15 cellular contexts compared by ENCODE assay signal in genomic region chr2:14420851-14421250, GRCh38.
A peak's percentile ranks its signal among the peaks of the same experiment; 100 is the strongest.
DNase-seq lines count a peak whose midpoint lies in the region; ATAC-seq and TF ChIP-seq lines count a peak whose summit lies in the region.
"Had no signal": no experiment of that assay in that cellular context is flagged by ENCODE, and none has a peak within 500 bp of the region (broad histone marks: within the 10 kb centered on the region; RNA-seq: fewer than 3 reads in every experiment).

No MANE protein-coding gene starts in this region.

- no peaks in the 10 kb centered on the region for H4K20me1 ChIP-seq in mammary epithelial cell (ENCODE audit: insufficient read depth, low read length)

- CTCF ChIA-PET in mammary epithelial cell (lab: Charles Lee; ENCODE audit: low non-redundant PET): no interaction called here

- no peaks in the 10 kb centered on the region for H3K27me3 ChIP-seq in mammary epithelial cell (ENCODE audit: insufficient read depth, low read length)

- DNase-seq in mammary epithelial cell (peak; percentile 64), renal cortical epithelial cell (ENCODE audit: low read depth) (peak; percentile 45), GF-D8 (lab: John Stamatoyannopoulos, UW) (no peak), D341Med (ENCODE audit: low spot score) (no peak)
- DNase-seq: activated CD4-positive, alpha-beta memory T cell treated with anti-CD3 and anti-CD28 coated beads for 36 hours; glutamatergic neuron; KBM-7; NCI-H69; Right ventricle myocardium superior; T-helper 9 cell had no signal

- peaks cover 12% of the 10 kb centered on the region for H3K4me1 ChIP-seq in mammary epithelial cell (ENCODE audit: insufficient read depth, low read length)

- no peaks in the 10 kb centered on the region for H3K79me2 ChIP-seq in mammary epithelial cell (ENCODE audit: insufficient read depth, low read length)

- no peak overlapping the region for H3K9ac ChIP-seq in mammary epithelial cell (ENCODE audit: insufficient read depth, low read length)

- no peak for TF ChIP-seq CTCF in mammary epithelial cell (conservative IDR thresholded peaks at IDR 0.05 in 1 of 2, IDR thresholded peaks at IDR 0.05 in 1 of 2; ENCODE audit: extremely low read depth in 1 of 2, insufficient read depth in 1 of 2, low read depth in 1 of 2, low read length in 2 of 2)

- BruUV-seq in mammary epithelial cell (replicated peaks; lab: Mats Ljungman, UMichigan): no TSS peak

- peak; percentile 51 for ATAC-seq in GM18867 (IDR thresholded peaks at IDR 0.05; ENCODE audit: unreplicated experiment)
- peak; percentile 30 for ATAC-seq in HG03558 (IDR thresholded peaks at IDR 0.05; ENCODE audit: extremely low read depth, unreplicated experiment)
- ATAC-seq in HG03442 (IDR thresholded peaks at IDR 0.05; ENCODE audit: unreplicated experiment): no peak
- ATAC-seq: natural killer cell treated with Interleukin-12 subunit alpha and Interleukin-12 subunit beta and Interleukin-15 and Interleukin-18, amount 100 ng/mL, for 72 hours; sciatic nerve had no signal

- H3K36me3 ChIP-seq in mammary epithelial cell (ENCODE audit: insufficient read depth, low read length): no peaks in the 10 kb centered on the region

- H3K4me2 ChIP-seq in mammary epithelial cell (ENCODE audit: insufficient read depth, low read depth, low read length): no peak overlapping the region

- in situ Hi-C loops in mammary epithelial cell (cut with MboI; ENCODE audit: low sequenced_read_pairs in 2 of 2): no loop called here

- H2AFZ ChIP-seq in mammary epithelial cell (ENCODE audit: low read depth, low read length): peak overlapping the region; percentile 39

- H3K9me3 ChIP-seq in mammary epithelial cell (replicated peaks; ENCODE audit: insufficient read depth, low read length): no peaks in the 10 kb centered on the region

- 71% methylated on average over 5 of the region's 5 CpGs for WGBS in mammary epithelial cell (ENCODE audit: low coverage, missing lambda C conversion rate)

- no peak overlapping the region for H3K4me3 ChIP-seq in mammary epithelial cell (replicated peaks in 1 of 3; ENCODE audit: insufficient read depth in 1 of 3, low read depth in 2 of 3, low read length in 3 of 3)

- no peak overlapping the region for H3K27ac ChIP-seq in mammary epithelial cell (ENCODE audit: insufficient read depth, low read depth, low read length)

- dilution Hi-C loops in mammary epithelial cell (cut with HindIII; ENCODE audit: low sequenced_read_pairs): no loop called here

- intact Hi-C loops in mammary epithelial cell (cut with micrococcal nuclease): loop anchor here (2.0 to 10.0 kb wide), 2 partner anchors 132 to 484 kb away; no protein-coding TSS in a partner anchor

Comparison
In these comparisons a context has a peak if more than half of its experiments do, and no peak if none do; other contexts are left out.
1. DNase-seq: peak in mammary epithelial cell (single experiment) and renal cortical epithelial cell (single experiment); none in GF-D8 (single experiment) and D341Med (single experiment).